23 cellular contexts compared by ENCODE assay signal in genomic region chr22:27588273-27588672, GRCh38.
"Had no signal": no experiment of that assay in that cellular context is flagged by ENCODE, and none has a peak within 500 bp of the region (broad histone marks: within the 10 kb centered on the region; RNA-seq: fewer than 3 reads in every experiment).

No MANE protein-coding gene starts in this region.

- H3K4me1 ChIP-seq: ascending aorta, breast epithelium, sigmoid colon had no signal

- H3K4me3 ChIP-seq: ascending aorta, breast epithelium, gastroesophageal sphincter, heart left ventricle, mucosa of descending colon, neural progenitor cell, sigmoid colon, spleen, thyroid gland had no signal

- H3K27ac ChIP-seq: ascending aorta, breast epithelium, gastroesophageal sphincter, heart left ventricle, neural progenitor cell, sigmoid colon, spleen, thyroid gland, WERI-Rb-1 had no signal

- DNase-seq: activated CD4-positive, alpha-beta T cell treated with anti-CD3 and anti-CD28 coated beads for 1 hour; activated CD8-positive, alpha-beta memory T cell treated with anti-CD3 and anti-CD28 coated beads for 24 hours; activated CD8-positive, alpha-beta memory T cell treated with anti-CD3 and anti-CD28 coated beads, Interleukin-2, amount 50 U/mL, for 48 hours; activated effector memory CD4-positive, alpha-beta T cell treated with Interleukin-2 at 50 U/mL for 16 hours; activated naive CD4-positive, alpha-beta T cell treated with anti-CD3 and anti-CD28 coated beads, Interleukin-2, amount 50 U/mL, for 16 hours; activated T-cell treated with anti-CD3 and anti-CD28 coated beads, Interleukin-2, amount 50 U/mL, for 48 hours; cerebellar nuclear complex; cortex of kidney; heart left ventricle; kidney glomerular epithelial cell; mucosa of descending colon; naive thymus-derived CD4-positive, alpha-beta T cell; sigmoid colon; stimulated activated CD4-positive, alpha-beta T cell treated with anti-CD3 and anti-CD28 coated beads, Interleukin-4, amount 100 ng/mL, for 4 hours; stimulated activated naive B cell treated with anti-CD40 and anti-IgM and Interleukin-4, amounts not matched to agents 10 μg/mL and 1 μg/mL and 100 μg/mL, for 72 hours; thyroid gland; WERI-Rb-1 had no signal

- H3K27me3 ChIP-seq: ascending aorta, breast epithelium, gastroesophageal sphincter, heart left ventricle, sigmoid colon, thyroid gland had no signal

- H3K36me3 ChIP-seq: ascending aorta, breast epithelium, gastroesophageal sphincter, heart left ventricle, neural progenitor cell, sigmoid colon, spleen, thyroid gland, WERI-Rb-1 had no signal

- H3K9me3 ChIP-seq: ascending aorta, breast epithelium, gastroesophageal sphincter, heart left ventricle, mucosa of descending colon, sigmoid colon, spleen, thyroid gland had no signal

- ATAC-seq: esophagus mucosa; gastroesophageal sphincter; heart left ventricle; mucosa of descending colon; naive thymus-derived CD4-positive, alpha-beta T cell; stimulated activated naive B cell treated with anti-CD40 and anti-IgM and Interleukin-4, amounts not matched to agents 10 μg/mL and 1 μg/mL and 100 μg/mL, for 72 hours had no signal
